26 cellular contexts compared by ENCODE assay signal in genomic region chr5:170182461-170182860, GRCh38. TPM values are rescaled to one million over a fixed set of nuclear protein-coding genes. Genes with fewer than 3 reads are reported as not detected.
"Had no signal": no experiment of that assay in that cellular context is flagged by ENCODE, and none has a peak within 500 bp of the region (broad histone marks: within the 10 kb centered on the region; RNA-seq: fewer than 3 reads in every experiment).

No MANE protein-coding gene starts in this region.

- H3K27me3 ChIP-seq: pancreas, testis, tibial nerve had no signal

- H3K4me1 ChIP-seq: pancreas, prostate gland, testis, tibial nerve had no signal

- ATAC-seq: heart left ventricle; left lobe of liver; mucosa of descending colon; naive thymus-derived CD8-positive, alpha-beta T cell; pancreas; sciatic nerve; stimulated activated memory B cell treated with anti-CD40 and anti-IgM and Interleukin-4, amounts not matched to agents 10 μg/mL and 1 μg/mL and 100 μg/mL, for 72 hours had no signal

- H3K36me3 ChIP-seq: heart left ventricle, pancreas, prostate gland, spleen, tibial nerve had no signal

- H3K4me3 ChIP-seq: dorsolateral prefrontal cortex, heart left ventricle, mucosa of descending colon, pancreas, prostate gland, spleen, testis, tibial nerve had no signal

- H3K9me3 ChIP-seq: heart left ventricle, mucosa of descending colon, pancreas, prostate gland, spleen, testis, tibial nerve had no signal

- H3K27ac ChIP-seq: dorsolateral prefrontal cortex, heart left ventricle, pancreas, prostate gland, spleen, testis, tibial nerve had no signal

- DNase-seq: cortex of kidney; dorsolateral prefrontal cortex; effector CD8-positive, alpha-beta T cell; heart left ventricle; hippocampal formation; kidney glomerular epithelial cell; mammary epithelial cell; mucosa of descending colon; naive thymus-derived CD8-positive, alpha-beta T cell; occipital lobe; pancreas; spleen; stimulated activated CD4-positive, alpha-beta T cell treated with anti-CD3 and anti-CD28 coated beads, Interleukin-15, amount 100 ng/mL, for 24 hours; stimulated activated CD4-positive, alpha-beta T cell treated with anti-CD3 and anti-CD28 coated beads, Interleukin-1b, Interleukin-23, amount 100 ng/mL, for 48 hours; stimulated activated CD4-positive, alpha-beta T cell treated with anti-CD3 and anti-CD28 coated beads, Interleukin-4, amount 100 ng/mL, for 24 hours; testis had no signal

RNA-seq across cellular contexts. Expression of gene C5orf58, which starts 50.3 kb away (rescaled TPM):
- total RNA-seq: frontal cortex; glomerular endothelial cell; heart left ventricle; left lobe of liver; mammary epithelial cell; mucosa of descending colon; naive thymus-derived CD8-positive, alpha-beta T cell; occipital lobe; pancreas; renal cortical epithelial cell; sciatic nerve; skeletal muscle tissue; spleen; ureter had no signal
- polyA plus RNA-seq: heart left ventricle, mammary epithelial cell had no signal
